In the genomic region with DNA sequence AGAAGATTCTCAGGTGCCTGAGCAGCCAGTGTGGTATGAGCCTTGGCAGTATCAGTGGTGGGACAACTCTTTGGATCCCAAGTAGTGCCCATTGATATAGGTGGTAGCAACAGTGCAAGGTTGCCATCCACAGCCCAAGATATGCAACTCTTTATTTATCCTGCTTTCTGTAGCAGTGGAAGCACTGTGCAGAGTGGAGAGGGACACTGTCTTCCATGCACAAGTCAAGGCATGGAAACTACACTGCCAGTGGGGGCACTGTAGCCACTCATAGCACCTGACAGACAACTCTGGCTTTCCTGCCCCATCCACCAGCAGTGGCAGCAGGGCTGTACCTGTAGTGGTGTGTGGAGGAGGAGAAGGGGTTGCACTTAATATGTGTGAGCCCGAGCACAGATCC, we compare ENCODE assay signal across 2 cellular contexts.
TF ChIP-seq lines count a peak whose summit lies in the region.

No MANE protein-coding gene starts in this region.

TF ChIP-seq in HCT116, 20 proteins besides CTCF, POLR2A, EP300 and RAD21 (continued from another document):
- TF ChIP-seq YY1 (IDR thresholded peaks at IDR 0.05; ENCODE audit: extremely low read depth, insufficient replicate concordance, low read depth, low read length) (no peak), ZFX (IDR thresholded peaks at IDR 0.05) (no peak), EZH2phosphoT487 (IDR thresholded peaks at IDR 0.05; ENCODE audit: borderline replicate concordance) (no peak), CEBPB (IDR thresholded peaks at IDR 0.05; ENCODE audit: low read depth) (no peak), ATF3 (IDR thresholded peaks at IDR 0.05) (no peak), TCF7L2 (IDR thresholded peaks at IDR 0.05; ENCODE audit: borderline replicate concordance, extremely low read depth, insufficient read depth, insufficient read length) (no peak), SP1 (IDR thresholded peaks at IDR 0.05; ENCODE audit: low read depth) (no peak)
- TF ChIP-seq, protein P1, sequence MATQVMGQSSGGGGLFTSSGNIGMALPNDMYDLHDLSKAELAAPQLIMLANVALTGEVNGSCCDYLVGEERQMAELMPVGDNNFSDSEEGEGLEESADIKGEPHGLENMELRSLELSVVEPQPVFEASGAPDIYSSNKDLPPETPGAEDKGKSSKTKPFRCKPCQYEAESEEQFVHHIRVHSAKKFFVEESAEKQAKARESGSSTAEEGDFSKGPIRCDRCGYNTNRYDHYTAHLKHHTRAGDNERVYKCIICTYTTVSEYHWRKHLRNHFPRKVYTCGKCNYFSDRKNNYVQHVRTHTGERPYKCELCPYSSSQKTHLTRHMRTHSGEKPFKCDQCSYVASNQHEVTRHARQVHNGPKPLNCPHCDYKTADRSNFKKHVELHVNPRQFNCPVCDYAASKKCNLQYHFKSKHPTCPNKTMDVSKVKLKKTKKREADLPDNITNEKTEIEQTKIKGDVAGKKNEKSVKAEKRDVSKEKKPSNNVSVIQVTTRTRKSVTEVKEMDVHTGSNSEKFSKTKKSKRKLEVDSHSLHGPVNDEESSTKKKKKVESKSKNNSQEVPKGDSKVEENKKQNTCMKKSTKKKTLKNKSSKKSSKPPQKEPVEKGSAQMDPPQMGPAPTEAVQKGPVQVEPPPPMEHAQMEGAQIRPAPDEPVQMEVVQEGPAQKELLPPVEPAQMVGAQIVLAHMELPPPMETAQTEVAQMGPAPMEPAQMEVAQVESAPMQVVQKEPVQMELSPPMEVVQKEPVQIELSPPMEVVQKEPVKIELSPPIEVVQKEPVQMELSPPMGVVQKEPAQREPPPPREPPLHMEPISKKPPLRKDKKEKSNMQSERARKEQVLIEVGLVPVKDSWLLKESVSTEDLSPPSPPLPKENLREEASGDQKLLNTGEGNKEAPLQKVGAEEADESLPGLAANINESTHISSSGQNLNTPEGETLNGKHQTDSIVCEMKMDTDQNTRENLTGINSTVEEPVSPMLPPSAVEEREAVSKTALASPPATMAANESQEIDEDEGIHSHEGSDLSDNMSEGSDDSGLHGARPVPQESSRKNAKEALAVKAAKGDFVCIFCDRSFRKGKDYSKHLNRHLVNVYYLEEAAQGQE (IDR thresholded peaks at IDR 0.05; ENCODE audit: low read depth): no peak

TF ChIP-seq in GM12878, 131 proteins besides CTCF, POLR2A, EP300 and RAD21:
- TF ChIP-seq E2F8 (IDR thresholded peaks at IDR 0.05; ENCODE audit: low read depth, partially characterized antibody): no peak
- TF ChIP-seq SUZ12 (IDR thresholded peaks at IDR 0.05; ENCODE audit: unreplicated experiment): no peak
- no peak for TF ChIP-seq BMI1 (IDR thresholded peaks at IDR 0.05; ENCODE audit: borderline replicate concordance)
- no peak for TF ChIP-seq SP1 (IDR thresholded peaks at IDR 0.05; ENCODE audit: low read depth, low read length)
- TF ChIP-seq TCF7 (IDR thresholded peaks at IDR 0.05; ENCODE audit: borderline replicate concordance): no peak
- no peak for TF ChIP-seq USF1 (IDR thresholded peaks at IDR 0.05; ENCODE audit: borderline replicate concordance, extremely low read length, insufficient read depth, low read depth, low read length)
- TF ChIP-seq CREB1 (IDR thresholded peaks at IDR 0.05; ENCODE audit: low read depth): no peak
- TF ChIP-seq MTA3 (IDR thresholded peaks at IDR 0.05; ENCODE audit: borderline replicate concordance, low read length): no peak
- no peak for TF ChIP-seq NRF1 (conservative IDR thresholded peaks at IDR 0.05; ENCODE audit: low read depth, low read length)
- TF ChIP-seq E2F4 (IDR thresholded peaks at IDR 0.05; ENCODE audit: low read depth, low read length): no peak
- TF ChIP-seq SMAD1 (IDR thresholded peaks at IDR 0.05; ENCODE audit: low read depth, partially characterized antibody): no peak
- no peak for TF ChIP-seq NBN (IDR thresholded peaks at IDR 0.05)
- TF ChIP-seq, protein P1 (IDR thresholded peaks at IDR 0.05; ENCODE audit: low read depth, low read length): no peak
